Comparison of ENCODE assay signal across 12 cellular contexts in the genomic region with DNA sequence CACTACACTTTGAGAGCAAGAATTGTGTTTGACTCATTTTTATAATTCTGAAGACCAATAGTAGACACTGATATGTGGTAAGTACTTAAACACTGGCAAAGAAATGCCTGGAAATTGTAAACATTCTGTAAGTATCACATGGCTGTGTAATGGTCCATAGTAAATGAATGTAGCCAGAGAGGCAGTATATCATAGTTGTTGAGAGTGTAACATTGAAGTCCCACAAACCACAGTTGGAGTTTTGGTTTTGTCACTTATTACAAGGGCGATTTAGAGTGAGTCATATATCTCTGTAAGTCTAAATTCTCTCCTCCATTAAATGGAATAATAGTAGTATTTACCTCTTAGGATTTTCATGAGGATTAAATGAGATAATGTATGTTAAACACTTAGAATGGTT.
DNase-seq lines count a peak whose midpoint lies in the region; ATAC-seq and TF ChIP-seq lines count a peak whose summit lies in the region.
"Had no signal": no experiment of that assay in that cellular context is flagged by ENCODE, and none has a peak within 500 bp of the region (broad histone marks: within the 10 kb centered on the region; RNA-seq: fewer than 3 reads in every experiment).

No MANE protein-coding gene starts in this region.

- no peaks in the 10 kb centered on the region for H3K4me1 ChIP-seq in HEK293 (ENCODE audit: control insufficient read depth, insufficient read depth, low read length)

- H3K9me3 ChIP-seq in HEK293 (ENCODE audit: control insufficient read depth, insufficient read depth, low read depth, low read length) = no peaks in the 10 kb centered on the region

- no peak for TF ChIP-seq CTCF in HEK293 (tag by site-specific recombination; IDR thresholded peaks at IDR 0.05)
- TF ChIP-seq CTCF in GM13977 (IDR thresholded peaks at IDR 0.05; ENCODE audit: extremely low read depth, insufficient read depth, missing control alignments) = no peak

- DNase-seq in kidney tubule cell (ENCODE audit: low spot score) = peak; percentile 30
- no peak for DNase-seq in OCI-M2 (lab: John Stamatoyannopoulos, UW; ENCODE audit: unreplicated experiment)
- DNase-seq in activated naive CD4-positive, alpha-beta T cell treated with Interleukin-2 at 50 U/mL for 16 hours = no peak
- no peak for DNase-seq in NCI-H524 treated with DMSO at 0.1 percent for 48 hours (lab: John Stamatoyannopoulos, UW)
- no peak for DNase-seq in GM13977 (ENCODE audit: low spot score)
- DNase-seq: activated CD4-positive, alpha-beta T cell treated with anti-CD3 and anti-CD28 coated beads, Interleukin-2, amount 10 ng/mL, durations not matched to agents 24 days and 14 days; cortex of kidney; NCI-H1694 treated with DMSO at 0.1 percent for 48 hours; NCI-H748 treated with DMSO at 0.1 percent for 48 hours had no signal

- no peak overlapping the region for H3K27ac ChIP-seq in HEK293 (ENCODE audit: extremely low read depth, low read depth, low read length)

- ATAC-seq in GM18870 (IDR thresholded peaks at IDR 0.05; ENCODE audit: unreplicated experiment) (peak; percentile 84), HG03460 (IDR thresholded peaks at IDR 0.05; ENCODE audit: unreplicated experiment) (peak; percentile 65)

- no peak overlapping the region for H3K4me3 ChIP-seq in HEK293 (ENCODE audit: low read depth, low read length)

- in situ Hi-C loops in GM13977 (cut with MboI; ENCODE audit: low pct_unique_long_range_greater_than_20kb, low sequenced_read_pairs, unreplicated experiment) = no loop called here

- H3K36me3 ChIP-seq in HEK293 (ENCODE audit: control insufficient read depth in 2 of 2, insufficient read depth in 1 of 2, low read length in 2 of 2) = no peaks in the 10 kb centered on the region

- CTCF ChIA-PET in HEK293 (lab: Yijun Ruan, JAX) = interaction anchor here (0.6 kb wide), 1 partner anchor 1283 kb away, joined by 3 read pairs; no protein-coding TSS in a partner anchor

- POLR2A ChIA-PET in HEK293 (lab: Yijun Ruan, JAX) = no interaction called here

TF ChIP-seq in HEK293, 187 proteins besides CTCF, POLR2A, EP300 and RAD21:
- TF ChIP-seq ZNF530 (tag by site-specific recombination; IDR thresholded peaks at IDR 0.05; ENCODE audit: low read depth) = no peak
- TF ChIP-seq ZNF664 (tag by site-specific recombination; IDR thresholded peaks at IDR 0.05) = 0 out of 2 replicates have a peak, but pooled peaks have one; percentile 25
TF ChIP-seq in HEK293: peak in this region for 1.
